ENCODE assay signal across 8 cellular contexts in genomic region chr5:14144586-14145355, GRCh38. TPM values are rescaled to one million over a fixed set of nuclear protein-coding genes. Genes with fewer than 3 reads are reported as not detected.
DNase-seq lines count a peak whose midpoint lies in the region; ATAC-seq and TF ChIP-seq lines count a peak whose summit lies in the region.

No MANE protein-coding gene starts in this region.

- peak overlapping the region; percentile 68 for H3K4me3 ChIP-seq in LNCaP clone FGC (ENCODE audit: low read depth, low read length)
- H3K4me3 ChIP-seq in iPS-15b (ENCODE audit: low read depth, low read length), result peak overlapping the region; percentile 89
- H3K4me3 ChIP-seq in gastrocnemius medialis, result peak overlapping the region; percentile 72 to 92 (median 84)

- peak; percentile 57 to 68 for ATAC-seq in gastrocnemius medialis

- H3K9me3 Mint-ChIP-seq in H9 (peaks cover 0 to 2% of the 10 kb centered on the region in 2 experiments; a peak in 2 of 5 replicates), brain (peaks cover 0 to 6% (median 0%) of the 10 kb centered on the region in 5 experiments)

- H2AFZ ChIP-seq in H9 (ENCODE audit: low read length), result no peak overlapping the region

- H3K4me1 ChIP-seq in H9 (ENCODE audit: insufficient read depth, low read length), result peaks cover 16% of the 10 kb centered on the region
- H3K4me1 ChIP-seq in iPS-15b (ENCODE audit: control insufficient read depth, insufficient read depth, low read length), result peaks cover 29% of the 10 kb centered on the region
- peaks cover 47 to 54% of the 10 kb centered on the region in 2 donors for H3K4me1 ChIP-seq in gastrocnemius medialis

- H3K27ac ChIP-seq in H9 (ENCODE audit: insufficient read length, low read depth, low read length) (no peak overlapping the region), gastrocnemius medialis (peak overlapping the region; percentile 89 to 95 (median 92))

- H3K79me2 ChIP-seq in H9 (ENCODE audit: insufficient read depth, low read length), result peaks cover 43% of the 10 kb centered on the region

- H3K23ac ChIP-seq in H9 (ENCODE audit: insufficient read length, low read depth, low read length), result no peak overlapping the region

- peak overlapping the region; percentile 94 for H3K4me2 ChIP-seq in H9 (ENCODE audit: insufficient read depth, insufficient read length, low read length)

- TF ChIP-seq CTCF in GM12872 (IDR thresholded peaks at IDR 0.05; ENCODE audit: insufficient read depth, low read depth, low read length) (0 out of 3 replicates have a peak, but pooled peaks have one; percentile 12), H9 (conservative IDR thresholded peaks at IDR 0.05) (no peak), LNCaP clone FGC (IDR thresholded peaks at IDR 0.05; ENCODE audit: control insufficient read depth, extremely low read depth, insufficient read depth) (no peak), brain (conservative IDR thresholded peaks at IDR 0.05) (no peak), gastrocnemius medialis (IDR thresholded peaks at IDR 0.05 in 4 of 5, conservative IDR thresholded peaks at IDR 0.05 in 1 of 5) (no peak)

- in situ Hi-C loops in gastrocnemius medialis (cut with MboI; ENCODE audit: low sequenced_read_pairs in 4 of 4), result loop anchor here in 1 of 4 donors (10.0 kb wide), 1 partner anchor 110 kb away; no protein-coding TSS in a partner anchor

- peak; percentile 74 to 75 for TF ChIP-seq POLR2A in gastrocnemius medialis (IDR thresholded peaks at IDR 0.05)

- DNase-seq in H9 (peak; percentile 51), LNCaP clone FGC (ENCODE audit: low read depth) (peak; percentile 53), SKM-1 (lab: John Stamatoyannopoulos, UW; ENCODE audit: unreplicated experiment) (peak; percentile 32), gastrocnemius medialis (peak; percentile 53 to 59), COLO829 (ENCODE audit: low spot score) (no peak)

- H3K27ac Mint-ChIP-seq in H9 (peak overlapping the region in 2 of 3 experiments; percentile 14 to 83; a peak in 3 of 7 replicates), brain (peak overlapping the region; percentile 82 to 99 (median 98))

- H2BK15ac ChIP-seq in H9 (ENCODE audit: low read depth, low read length), result no peak overlapping the region

- H3K27me3 Mint-ChIP-seq in H9 (ENCODE audit: low read depth) (peaks cover 16% of the 10 kb centered on the region), brain (peaks cover 5% of the 10 kb centered on the region)

- H3K4ac ChIP-seq in H9 (ENCODE audit: low read depth, low read length), result no peak overlapping the region; the same call in 1 of the 2 replicates

- peaks cover 0 to 3% (median 0%) of the 10 kb centered on the region in 3 experiments; a peak in 2 of 7 replicates for H3K36me3 Mint-ChIP-seq in H9 (ENCODE audit: insufficient read depth in 1 of 3, low read depth in 3 of 3)
- H3K36me3 Mint-ChIP-seq in brain, result peaks cover 4% of the 10 kb centered on the region

- WGBS in H9 (ENCODE audit: extremely low coverage, insufficient read length, low lambda C conversion rate), result no CpG with 5 or more reads among the region's 84 CpGs

- no peak overlapping the region for H3T11ph ChIP-seq in H9 (ENCODE audit: low read length)

- H2BK12ac ChIP-seq in H9 (ENCODE audit: insufficient read length, low read depth, low read length), result no peak overlapping the region

- no peak overlapping the region for H2BK20ac ChIP-seq in H9 (ENCODE audit: low read depth, low read length, poor library complexity, severe bottlenecking)

- H3K27me3 ChIP-seq in H9 (ENCODE audit: insufficient read depth, low read length) (no peaks in the 10 kb centered on the region), iPS-15b (ENCODE audit: control insufficient read depth, insufficient read depth, low read length) (no peaks in the 10 kb centered on the region), gastrocnemius medialis (no peaks in the 10 kb centered on the region)

- no peak overlapping the region for H4K91ac ChIP-seq in H9 (ENCODE audit: insufficient read length, low read depth, low read length)

- no peaks in the 10 kb centered on the region for H4K20me1 ChIP-seq in H9 (ENCODE audit: control insufficient read depth, insufficient read depth, insufficient read length)

- H3K9ac ChIP-seq in H9 (ENCODE audit: extremely low read depth, insufficient read length, low read length), result peak overlapping the region; percentile 79
- peak overlapping the region; percentile 70 for H3K9ac ChIP-seq in iPS-15b (ENCODE audit: low read depth, low read length)

- no peaks in the 10 kb centered on the region for H3K36me3 ChIP-seq in iPS-15b (ENCODE audit: control insufficient read depth, insufficient read depth, low read length)
- no peaks in the 10 kb centered on the region for H3K36me3 ChIP-seq in gastrocnemius medialis

- no peak overlapping the region for H2AK5ac ChIP-seq in H9 (ENCODE audit: insufficient read length, low read length)

- no peak overlapping the region for H2BK5ac ChIP-seq in H9 (ENCODE audit: insufficient read length, low read length)

- H3K4me1 Mint-ChIP-seq in H9 (peaks cover 55% of the 10 kb centered on the region in 2 experiments), brain (peaks cover 19% of the 10 kb centered on the region)

- H4K8ac ChIP-seq in H9 (replicated peaks; ENCODE audit: insufficient read length, low read depth, low read length), result no peak overlapping the region

- H3K4me3 Mint-ChIP-seq in H9, result peak overlapping the region; percentile 85 to 96
- peak overlapping the region; percentile 86 to 97 (median 96) for H3K4me3 Mint-ChIP-seq in brain

- peaks cover 10% of the 10 kb centered on the region for H3K79me1 ChIP-seq in H9 (ENCODE audit: insufficient read depth, low read depth, low read length, poor library complexity, severe bottlenecking)

- no peaks in the 10 kb centered on the region for H3K9me3 ChIP-seq in H9 (ENCODE audit: control insufficient read depth, low read depth, low read length)
- H3K9me3 ChIP-seq in iPS-15b (ENCODE audit: control insufficient read depth, insufficient read depth, low read length), result no peaks in the 10 kb centered on the region
- H3K9me3 ChIP-seq in gastrocnemius medialis, result no peaks in the 10 kb centered on the region

- peaks cover 19% of the 10 kb centered on the region for H3K23me2 ChIP-seq in H9 (ENCODE audit: insufficient read length, low read depth, low read length, poor library complexity, severe bottlenecking)

- H3K18ac ChIP-seq in H9 (ENCODE audit: insufficient read length, low read depth, low read length), result peak overlapping the region; percentile 57

- H3K14ac ChIP-seq in H9 (ENCODE audit: insufficient read depth, low read length), result peak overlapping the region; percentile 90

- no peak overlapping the region for H2BK120ac ChIP-seq in H9 (ENCODE audit: low read depth, low read length, poor library complexity, severe bottlenecking)

- H4K5ac ChIP-seq in H9 (ENCODE audit: insufficient read length, low read depth, low read length), result no peak overlapping the region

- intact Hi-C loops in gastrocnemius medialis (cut with DNase I; ENCODE audit: low total_unique reads), result loop anchor here (1.0 to 10.0 kb wide), 6 partner anchors 10 to 520 kb away; partner anchors contain the start of gene OTULIN

- H3K56ac ChIP-seq in H9 (ENCODE audit: insufficient read length, low read depth, low read length), result no peak overlapping the region

RNA-seq across cellular contexts. Expression of gene TRIO, which starts 1.6 kb away (rescaled TPM):
- total RNA-seq in H9 (2021), result 82.9 and 87.8 TPM in 2 replicates
- 47.4 TPM for polyA plus RNA-seq in brain (ENCODE audit: insufficient read depth, low read depth, low replicate concordance)
- total RNA-seq in gastrocnemius medialis, result 10 to 100 TPM; 31.5 to 57.5 (median 50.4) TPM
